ENCODE assay signal across 1 cellular context in the genomic region with DNA sequence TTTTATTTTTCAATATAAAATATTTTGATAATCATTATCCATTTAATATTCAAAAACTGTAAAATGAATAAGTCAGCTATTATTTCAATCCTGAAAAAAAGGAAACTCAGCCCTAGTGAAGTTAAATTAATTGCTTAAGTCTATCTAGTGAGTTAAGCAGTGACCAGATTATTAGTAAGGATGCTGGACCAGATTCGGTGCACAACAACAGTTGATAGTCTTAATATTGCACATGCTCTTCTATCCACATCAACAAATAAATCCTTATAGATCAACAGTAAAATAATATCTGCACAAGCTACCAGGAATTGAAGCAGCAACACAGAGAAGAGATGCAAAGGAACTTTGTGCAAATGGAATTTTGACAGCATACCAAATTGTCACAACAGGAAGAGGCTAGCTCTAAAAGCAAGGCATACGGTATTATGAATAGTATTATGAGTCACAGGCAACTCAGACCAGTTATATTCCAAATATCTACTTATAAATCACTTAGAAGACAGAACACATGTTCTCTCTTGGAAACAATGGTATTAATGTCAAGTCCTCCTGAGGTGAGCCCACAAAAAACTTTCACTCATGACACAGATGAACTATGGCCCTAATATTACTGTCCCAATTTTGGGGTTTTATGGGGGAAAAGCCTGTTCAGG.
TF ChIP-seq lines count a peak whose summit lies in the region.

No MANE protein-coding gene starts in this region.

TF ChIP-seq in GM12878, 131 proteins besides CTCF, POLR2A, EP300 and RAD21 (continued from another document):
- no peak for TF ChIP-seq CEBPB (IDR thresholded peaks at IDR 0.05; ENCODE audit: borderline replicate concordance in 1 of 2, low read depth in 2 of 2, low read length in 2 of 2)
- TF ChIP-seq RFX5 (IDR thresholded peaks at IDR 0.05; ENCODE audit: low read depth, low read length), result no peak
- no peak for TF ChIP-seq SIN3A (IDR thresholded peaks at IDR 0.05; ENCODE audit: low read depth, low read length)
- TF ChIP-seq, protein P1, sequence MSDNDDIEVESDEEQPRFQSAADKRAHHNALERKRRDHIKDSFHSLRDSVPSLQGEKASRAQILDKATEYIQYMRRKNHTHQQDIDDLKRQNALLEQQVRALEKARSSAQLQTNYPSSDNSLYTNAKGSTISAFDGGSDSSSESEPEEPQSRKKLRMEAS (IDR thresholded peaks at IDR 0.05; ENCODE audit: low read depth, low read length), result no peak
- no peak for TF ChIP-seq RCOR1 (conservative IDR thresholded peaks at IDR 0.05; ENCODE audit: low read depth, low read length)
- no peak for TF ChIP-seq YY1 (IDR thresholded peaks at IDR 0.05; ENCODE audit: low read depth, low read length)
- no peak for TF ChIP-seq SREBF1 (IDR thresholded peaks at IDR 0.05; ENCODE audit: low read length)
